ENCODE assay signal across 25 cellular contexts in genomic region chr16:47672475-47672874, GRCh38.
"Had no signal": no experiment of that assay in that cellular context is flagged by ENCODE, and none has a peak within 500 bp of the region (broad histone marks: within the 10 kb centered on the region; RNA-seq: fewer than 3 reads in every experiment).

No MANE protein-coding gene starts in this region.

- H3K9me3 ChIP-seq: colonic mucosa, esophagus squamous epithelium, gastrocnemius medialis, lower lobe of right lung, mucosa of descending colon had no signal

- DNase-seq: colonic mucosa; cortex of kidney; effector CD8-positive, alpha-beta T cell; effector memory CD8-positive, alpha-beta T cell; endodermal cell; erythroblast; esophagus squamous epithelium; foreskin fibroblast; foreskin melanocyte; gastrocnemius medialis; glutamatergic neuron; head of caudate nucleus; heart right ventricle; hippocampal formation; left cardiac atrium; left lung; left ventricle myocardium superior; lower lobe of right lung; mesenchymal stem cell; mucosa of descending colon had no signal

- H3K4me3 ChIP-seq: colonic mucosa, esophagus squamous epithelium, gastrocnemius medialis, heart right ventricle, left lung, lower lobe of right lung, mucosa of descending colon had no signal

- H3K36me3 ChIP-seq: colonic mucosa had no signal

- H3K27me3 ChIP-seq: colonic mucosa, esophagus squamous epithelium, gastrocnemius medialis, heart right ventricle, left lung had no signal

- H3K27ac ChIP-seq: colonic mucosa, epithelial cell of prostate, esophagus squamous epithelium, gastrocnemius medialis, heart right ventricle, left lung, lower lobe of right lung had no signal

- ATAC-seq: effector memory CD8-positive, alpha-beta T cell; esophagus mucosa; gastrocnemius medialis; heart right ventricle; left cardiac atrium; left lung; left ventricle myocardium superior; lower lobe of right lung; mucosa of descending colon had no signal

- FAIRE-seq: endometrium, islet of Langerhans, keratinocyte had no signal

- H3K4me1 ChIP-seq: colonic mucosa, esophagus squamous epithelium, gastrocnemius medialis, heart right ventricle, left lung, lower lobe of right lung had no signal
